1 cellular context compared by ENCODE assay signal in the genomic region with DNA sequence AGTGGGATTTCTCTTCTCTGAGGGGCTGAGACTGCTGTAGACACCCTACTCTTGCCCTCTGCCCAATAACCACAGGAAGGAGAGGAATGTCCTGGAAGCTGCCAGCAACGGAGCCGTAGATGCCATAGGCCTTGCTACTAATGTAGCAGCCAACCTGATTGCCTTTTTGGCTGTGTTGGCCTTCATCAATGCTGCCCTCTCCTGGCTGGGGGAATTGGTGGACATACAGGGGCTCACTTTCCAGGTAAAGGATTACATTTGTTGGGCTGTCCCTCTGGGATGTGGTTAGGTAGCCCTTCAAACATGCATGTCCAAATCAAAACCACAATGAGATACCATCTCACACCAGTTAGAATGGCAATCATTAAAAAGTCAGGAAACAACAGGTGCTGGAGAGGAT.
TF ChIP-seq lines count a peak whose summit lies in the region.

No MANE protein-coding gene starts in this region.

TF ChIP-seq in K562, 482 proteins besides CTCF, POLR2A, EP300 and RAD21:
- no peak for TF ChIP-seq CAMTA2 (CRISPR knock-in tag; conservative IDR thresholded peaks at IDR 0.05)
- peak; percentile 39 for TF ChIP-seq SMC3 (conservative IDR thresholded peaks at IDR 0.05; ENCODE audit: insufficient read depth, low read depth, low read length)
